Comparison of ENCODE assay signal across 9 cellular contexts in the genomic region with DNA sequence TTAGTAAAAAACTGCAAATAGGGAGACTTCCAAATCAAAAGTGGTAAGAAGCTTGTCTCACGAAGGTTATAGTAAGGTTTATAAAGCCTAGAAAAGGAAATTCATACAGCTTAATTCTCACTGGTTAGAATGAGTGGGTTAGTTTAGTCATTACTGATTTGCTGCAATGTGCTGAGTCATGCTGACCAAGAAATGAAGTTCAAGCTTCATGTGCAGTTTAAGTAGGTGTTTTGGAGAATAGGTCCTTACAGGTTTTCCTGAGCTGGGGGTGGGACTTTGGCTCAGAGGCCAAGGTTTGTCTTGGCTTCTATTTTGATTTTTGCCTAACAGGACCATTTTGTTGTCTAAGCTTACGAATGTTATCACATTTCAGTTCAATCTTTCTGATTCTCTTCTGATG. TPM values are rescaled to one million over a fixed set of nuclear protein-coding genes. Genes with fewer than 3 reads are reported as not detected.
DNase-seq lines count a peak whose midpoint lies in the region; ATAC-seq and TF ChIP-seq lines count a peak whose summit lies in the region.
"Had no signal": no experiment of that assay in that cellular context is flagged by ENCODE, and none has a peak within 500 bp of the region (broad histone marks: within the 10 kb centered on the region; RNA-seq: fewer than 3 reads in every experiment).

No MANE protein-coding gene starts in this region.

- no peak for TF ChIP-seq CTCF in brain microvascular endothelial cell (IDR thresholded peaks at IDR 0.05; ENCODE audit: low read depth, low read length, missing control alignments)

- peak; percentile 72 for ATAC-seq in GM19463 (IDR thresholded peaks at IDR 0.05; ENCODE audit: unreplicated experiment)

- in situ Hi-C loops in Caki2 (cut with HindIII; ENCODE audit: low pct_unique_long_range_greater_than_20kb, low sequenced_read_pairs) (no loop called here), brain microvascular endothelial cell (cut with HindIII; ENCODE audit: low pct_ligation_motif_present, low sequenced_read_pairs) (no loop called here)

- H3K27ac ChIP-seq in brain microvascular endothelial cell, result peak overlapping the region; percentile 65

- no peak overlapping the region for H3K4me3 ChIP-seq in brain microvascular endothelial cell (ENCODE audit: low read depth, low read length)
- H3K4me3 ChIP-seq: ovary had no signal

- peaks cover 9% of the 10 kb centered on the region for H3K36me3 ChIP-seq in brain microvascular endothelial cell (replicated peaks)
- H3K36me3 ChIP-seq: ovary had no signal

- no peaks in the 10 kb centered on the region for H3K27me3 ChIP-seq in brain microvascular endothelial cell (replicated peaks)
- H3K27me3 ChIP-seq: ovary had no signal

- DNase-seq in Caki2 (ENCODE audit: low read depth) (peak; percentile 90), NCI-H2227 treated with DMSO at 0.1 percent for 48 hours (lab: John Stamatoyannopoulos, UW) (peak; percentile 25), brain microvascular endothelial cell (peak; percentile 65), lung microvascular endothelial cell (ENCODE audit: low read depth in 2 of 2) (peak; percentile 67 to 80), NCI-H748 treated with DMSO at 0.1 percent for 48 hours (lab: John Stamatoyannopoulos, UW) (no peak), HuH-7 (ENCODE audit: low spot score) (no peak), KG1 (lab: John Stamatoyannopoulos, UW) (no peak)

RNA-seq across cellular contexts. Expression of a gene that starts 15.1 kb away (rescaled TPM):
- 33.8 and 41.3 TPM in 2 replicates for total RNA-seq in Caki2 (2014; rRNA removed; shearing (Covaris generic); ENCODE audit: low replicate concordance)
- 13.9 and 14.2 TPM in 2 replicates for total RNA-seq in lung microvascular endothelial cell

RNA-seq across cellular contexts. Expression of a gene that starts 56.0 kb away (rescaled TPM):
- total RNA-seq in Caki2 (2014; rRNA removed; shearing (Covaris generic); ENCODE audit: low replicate concordance), result not detected in 2 replicates
- total RNA-seq in lung microvascular endothelial cell, result not detected in 2 replicates

Comparison
In these comparisons a context has a peak if more than half of its experiments do, and no peak if none do; other contexts are left out.
1. DNase-seq: peak in Caki2 (single experiment), NCI-H2227 treated with DMSO at 0.1 percent for 48 hours (single experiment), brain microvascular endothelial cell (single experiment) and lung microvascular endothelial cell (2 of 2); none in NCI-H748 treated with DMSO at 0.1 percent for 48 hours (single experiment), HuH-7 (single experiment) and KG1 (single experiment).